Comparison of ENCODE assay signal across 8 cellular contexts in genomic region chr6:143842468-143842901, GRCh38. TPM values are rescaled to one million over a fixed set of nuclear protein-coding genes. Genes with fewer than 3 reads are reported as not detected.
DNase-seq lines count a peak whose midpoint lies in the region; ATAC-seq and TF ChIP-seq lines count a peak whose summit lies in the region.

No MANE protein-coding gene starts in this region.

- H2BK12ac ChIP-seq in trophoblast cell (ENCODE audit: low read length): no peak overlapping the region

- ATAC-seq in GM21529 (IDR thresholded peaks at IDR 0.05; ENCODE audit: unreplicated experiment) (peak; percentile 9), foreskin keratinocyte (peak; percentile 46)

- peaks cover 5% of the 10 kb centered on the region for H3K79me2 ChIP-seq in trophoblast cell (ENCODE audit: control insufficient read depth, insufficient read depth, low read length, poor library complexity)

- H3K36me3 ChIP-seq in A673 (ENCODE audit: insufficient read depth, low read length, poor library complexity, severe bottlenecking) (peaks cover 31% of the 10 kb centered on the region), WERI-Rb-1 (peaks cover 34% of the 10 kb centered on the region), trophoblast cell (ENCODE audit: control insufficient read depth in 1 of 2, insufficient read depth in 2 of 2, low read length in 2 of 2) (peaks cover 7 to 16% of the 10 kb centered on the region in 2 experiments)

- intact Hi-C loops in A673 (cut with micrococcal nuclease; ENCODE audit: unreplicated experiment): loop anchor here (10.0 kb wide), 1 partner anchor 168 kb away; the partner anchor contains the start of gene PHACTR2

- no peak overlapping the region for H2AK5ac ChIP-seq in trophoblast cell (ENCODE audit: low read length)

- TF ChIP-seq CTCF in A673 (conservative IDR thresholded peaks at IDR 0.05; ENCODE audit: low read depth, low read length) (no peak), WERI-Rb-1 (IDR thresholded peaks at IDR 0.05; ENCODE audit: low read depth, low read length) (no peak), foreskin keratinocyte (conservative IDR thresholded peaks at IDR 0.05) (no peak)

- peak overlapping the region; percentile 76 for H2BK5ac ChIP-seq in trophoblast cell (ENCODE audit: low read depth, low read length, poor library complexity)

- TSS peak; percentile 98 for BruUV-seq in A673 (replicated peaks; lab: Mats Ljungman, UMichigan)

- no peak overlapping the region for H3K23ac ChIP-seq in trophoblast cell (ENCODE audit: low read length)

- peak overlapping the region; percentile 91 for H4K8ac ChIP-seq in trophoblast cell (ENCODE audit: low read depth, low read length)

- no CpG with 5 or more reads among the region's 7 CpGs for WGBS in trophoblast cell (ENCODE audit: extremely low coverage, insufficient coverage, insufficient read length)

- CTCF ChIA-PET in A673 (lab: Charles Lee): interaction anchor here (0.6 kb wide), 1 partner anchor 267 kb away, joined by 3 read pairs; no protein-coding TSS in a partner anchor

- H3K4me2 ChIP-seq in trophoblast cell (ENCODE audit: low read length): peak overlapping the region; percentile 79

- peak overlapping the region; percentile 89 for H2AFZ ChIP-seq in trophoblast cell (ENCODE audit: insufficient read depth, low read length, poor library complexity)

- H3K4ac ChIP-seq in trophoblast cell (ENCODE audit: low read depth, low read length): peak overlapping the region; percentile 15

- POLR2A ChIA-PET in A673 (lab: Charles Lee; ENCODE audit: low non-redundant PET): no interaction called here

- H3K4me1 ChIP-seq in A673 (ENCODE audit: insufficient read depth, low read length, poor library complexity, severe bottlenecking) (peaks cover 4% of the 10 kb centered on the region), foreskin keratinocyte (peaks cover 3% of the 10 kb centered on the region), trophoblast cell (ENCODE audit: control insufficient read depth in 1 of 2, insufficient read depth in 2 of 2, low read length in 2 of 2) (peaks cover 0 to 7% of the 10 kb centered on the region in 2 experiments)

- H3K79me1 ChIP-seq in trophoblast cell (ENCODE audit: low read length): peaks cover 8% of the 10 kb centered on the region

- peak overlapping the region; percentile 83 for H4K91ac ChIP-seq in trophoblast cell (ENCODE audit: low read depth, low read length)

- H4K12ac ChIP-seq in trophoblast cell (ENCODE audit: low read depth, low read length): peak overlapping the region; percentile 97

- H3K4me3 ChIP-seq in A673 (ENCODE audit: low read depth, low read length, poor library complexity, severe bottlenecking): peak overlapping the region; percentile 68
- H3K4me3 ChIP-seq in WERI-Rb-1 (ENCODE audit: low read depth, low read length): peak overlapping the region; percentile 60
- peak overlapping the region; percentile 76 for H3K4me3 ChIP-seq in trophoblast cell (ENCODE audit: low read depth, low read length)

- no peaks in the 10 kb centered on the region for H3K27me3 ChIP-seq in A673 (replicated peaks; ENCODE audit: insufficient read depth, low read depth, low read length, poor library complexity)
- no peaks in the 10 kb centered on the region for H3K27me3 ChIP-seq in WERI-Rb-1 (ENCODE audit: insufficient read depth, low read depth, severe bottlenecking)
- H3K27me3 ChIP-seq in foreskin keratinocyte: no peaks in the 10 kb centered on the region
- H3K27me3 ChIP-seq in trophoblast cell (ENCODE audit: insufficient read depth, low read length): no peaks in the 10 kb centered on the region

- DNase-seq in A673 (ENCODE audit: low spot score) (no peak), WERI-Rb-1 (no peak), foreskin keratinocyte (peak in 1 of 2 donors; percentile 13), trophoblast cell (peak in 1 of 2 donors; percentile 46), NCI-H226 (no peak), RKO (ENCODE audit: low spot score) (no peak), DMS153 (lab: John Stamatoyannopoulos, UW) (no peak)

- peak overlapping the region; percentile 96 for H3K9ac ChIP-seq in trophoblast cell (ENCODE audit: low read length)

- H3K9me3 ChIP-seq in A673 (ENCODE audit: low read depth, low read length, poor library complexity, severe bottlenecking) (no peaks in the 10 kb centered on the region), WERI-Rb-1 (ENCODE audit: severe bottlenecking) (no peaks in the 10 kb centered on the region), trophoblast cell (ENCODE audit: insufficient read depth, low read depth, low read length) (no peaks in the 10 kb centered on the region)

- peak overlapping the region; percentile 90 for H3K18ac ChIP-seq in trophoblast cell (ENCODE audit: low read length)

- peak overlapping the region; percentile 41 for H2BK120ac ChIP-seq in trophoblast cell (ENCODE audit: insufficient read depth, low read length, poor library complexity)

- H3K14ac ChIP-seq in trophoblast cell (ENCODE audit: low read length): peak overlapping the region; percentile 79

- H3K27ac ChIP-seq in A673 (ENCODE audit: low read depth, low read length, poor library complexity, severe bottlenecking): peak overlapping the region; percentile 86
- H3K27ac ChIP-seq in WERI-Rb-1: peak overlapping the region; percentile 93
- peak overlapping the region; percentile 84 for H3K27ac ChIP-seq in foreskin keratinocyte
- H3K27ac ChIP-seq in trophoblast cell (ENCODE audit: low read depth, low read length): peak overlapping the region; percentile 42

RNA-seq across cellular contexts. Expression of gene LTV1, which starts 0.7 kb away (rescaled TPM):
- total RNA-seq in A673 (2021) (44.1 and 51.8 TPM in 2 replicates), foreskin keratinocyte (37.0 and 45.4 TPM in 2 replicates)
- 25.7 and 35.7 TPM in 2 replicates for polyA plus RNA-seq in foreskin keratinocyte
- polyA plus RNA-seq in trophoblast cell (2013): 25.8 and 26.1 TPM in 2 replicates

RNA-seq across cellular contexts. Expression of gene ZC2HC1B, which starts 21.8 kb away (rescaled TPM):
- total RNA-seq in A673 (2021) (not detected in 2 replicates), foreskin keratinocyte (not detected in 2 replicates)
- not detected in 2 replicates for polyA plus RNA-seq in foreskin keratinocyte
- not detected in 2 replicates for polyA plus RNA-seq in trophoblast cell (2013)

Comparison
In these comparisons a context has a peak if more than half of its experiments do, and no peak if none do; other contexts are left out.
1. H3K27ac ChIP-seq: peak in every context shown above with its lines; median percentile 93 in WERI-Rb-1; 86 in A673; 84 in foreskin keratinocyte; 42 in trophoblast cell.